1 cellular context compared by ENCODE assay signal in genomic region chr12:751828-752672, GRCh38.
TF ChIP-seq lines count a peak whose summit lies in the region.

TSS of gene WNK1 (plus strand) at chr12:752579. CDS start at chr12:753566, 987 bp downstream.

TF ChIP-seq in H1, 55 proteins besides CTCF, POLR2A, EP300 and RAD21 (continued from another document):
- TF ChIP-seq CBX8 (IDR thresholded peaks at IDR 0.05; ENCODE audit: borderline replicate concordance, low read depth, low read length) (no peak), RNF2 (IDR thresholded peaks at IDR 0.05; ENCODE audit: borderline replicate concordance, low read depth, low read length, missing control alignments, poor library complexity, severe bottlenecking) (no peak), CHD2 (IDR thresholded peaks at IDR 0.05; ENCODE audit: low read length) (no peak), SP1 (IDR thresholded peaks at IDR 0.05; ENCODE audit: low read depth, low read length) (0 out of 2 replicates have a peak, but pooled peaks have one; percentile 8), TAF1 (IDR thresholded peaks at IDR 0.05; ENCODE audit: low read depth, low read length) (peak; percentile 87), ATF2 (IDR thresholded peaks at IDR 0.05; ENCODE audit: low read length) (no peak), SRF (IDR thresholded peaks at IDR 0.05; ENCODE audit: low read depth, low read length) (0 out of 2 replicates have a peak, but pooled peaks have one; percentile 21), GABPA (IDR thresholded peaks at IDR 0.05; ENCODE audit: borderline replicate concordance, insufficient read depth, low read length) (no peak), SUZ12 (IDR thresholded peaks at IDR 0.05; ENCODE audit: low read length) (no peak), PHF8 (conservative IDR thresholded peaks at IDR 0.05; ENCODE audit: low read depth, low read length) (no peak), SIN3A (conservative IDR thresholded peaks at IDR 0.05 in 1 of 2, IDR thresholded peaks at IDR 0.05 in 1 of 2; ENCODE audit: low read depth in 1 of 2, low read length in 2 of 2) (peak; percentile 23 to 67; a peak in 2 of 4 replicates), YY1 (IDR thresholded peaks at IDR 0.05; ENCODE audit: low read depth, low read length) (peak; percentile 16; the same call in 1 of the 2 replicates), KDM5A (IDR thresholded peaks at IDR 0.05; ENCODE audit: low read length) (no peak), EZH2 (IDR thresholded peaks at IDR 0.05; ENCODE audit: low read depth, low read length, severe bottlenecking) (no peak), ZNF274 (IDR thresholded peaks at IDR 0.05; ENCODE audit: borderline replicate concordance, extremely low read depth, low read length) (no peak), CREB1 (IDR thresholded peaks at IDR 0.05) (peak; percentile 92), BCL11A (IDR thresholded peaks at IDR 0.05; ENCODE audit: low read depth in 2 of 2, low read length in 2 of 2) (no peak), ASH2L (IDR thresholded peaks at IDR 0.05; ENCODE audit: low read length) (no peak), CTBP2 (IDR thresholded peaks at IDR 0.05; ENCODE audit: borderline replicate concordance, insufficient read depth, insufficient read length, low read length) (no peak), NANOG (IDR thresholded peaks at IDR 0.05; ENCODE audit: insufficient read depth, low read depth, low read length, poor library complexity, severe bottlenecking) (no peak), CHD7 (IDR thresholded peaks at IDR 0.05; ENCODE audit: insufficient replicate concordance, low read length) (no peak), TAF7 (optimal IDR thresholded peaks at IDR 0.05; ENCODE audit: borderline replicate concordance, low read depth, low read length) (peak; percentile 67), CEBPB (IDR thresholded peaks at IDR 0.05; ENCODE audit: low read depth, low read length) (no peak), SP2 (IDR thresholded peaks at IDR 0.05; ENCODE audit: low read length) (no peak), E2F6 (IDR thresholded peaks at IDR 0.05) (no peak)
